In genomic region chr2:144583741-144584453, GRCh38 we compare ENCODE assay signal across 11 cellular contexts.
A peak's percentile ranks its signal among the peaks of the same experiment; 100 is the strongest.
DNase-seq lines count a peak whose midpoint lies in the region; ATAC-seq and TF ChIP-seq lines count a peak whose summit lies in the region.
"Had no signal": no experiment of that assay in that cellular context is flagged by ENCODE, and none has a peak within 500 bp of the region (broad histone marks: within the 10 kb centered on the region; RNA-seq: fewer than 3 reads in every experiment).

No MANE protein-coding gene starts in this region.

- TF ChIP-seq CTCF in RWPE2 (IDR thresholded peaks at IDR 0.05; ENCODE audit: poor library complexity, severe bottlenecking) (no peak), fibroblast of mammary gland (conservative IDR thresholded peaks at IDR 0.05; ENCODE audit: control insufficient read depth, insufficient read depth, low read depth, low read length) (no peak), ovary (IDR thresholded peaks at IDR 0.05) (no peak)

- no peak overlapping the region for H3K4me3 Mint-ChIP-seq in stimulated activated naive B cell treated with anti-CD40 and anti-IgM and Interleukin-4, amounts not matched to agents 10 μg/mL and 1 μg/mL and 100 μg/mL, for 72 hours
- H3K4me3 Mint-ChIP-seq: activated naive CD4-positive, alpha-beta T cell treated with anti-CD3 and anti-CD28 coated beads, Interleukin-2, amount 50 U/mL, for 24 hours had no signal

- no peaks in the 10 kb centered on the region for H3K36me3 ChIP-seq in RWPE2 (ENCODE audit: low read depth)
- H3K36me3 ChIP-seq in ovary = no peaks in the 10 kb centered on the region
- H3K36me3 ChIP-seq: suprapubic skin had no signal

- no peaks in the 10 kb centered on the region for H3K9me3 ChIP-seq in RWPE2 (ENCODE audit: severe bottlenecking)
- H3K9me3 ChIP-seq in ovary = no peaks in the 10 kb centered on the region
- H3K9me3 ChIP-seq: suprapubic skin had no signal

- 93 to 96% (median 95%) methylated on average over 4 of the region's 4 CpGs for WGBS in ovary, 3 donors

- DNase-seq in activated naive CD4-positive, alpha-beta T cell treated with anti-CD3 and anti-CD28 coated beads, Interleukin-2, amount 50 U/mL, for 72 hours (ENCODE audit: low spot score in 2 of 2) = peak in 1 of 2 donors; percentile 12
- no peak for DNase-seq in activated naive CD4-positive, alpha-beta T cell treated with anti-CD3 and anti-CD28 coated beads, Interleukin-2, amount 50 U/mL, for 16 hours
- DNase-seq in RWPE2 (ENCODE audit: low spot score) (no peak), fibroblast of mammary gland (ENCODE audit: low read depth) (peak; percentile 90), HuH-7 (ENCODE audit: low spot score) (no peak), anterior cingulate cortex (lab: John Stamatoyannopoulos, UW) (no peak), ovary (no peak)
- DNase-seq in stimulated activated naive B cell treated with anti-CD40 and anti-IgM and Interleukin-4, amounts not matched to agents 10 μg/mL and 1 μg/mL and 100 μg/mL, for 72 hours = no peak
- DNase-seq: NCI-H1048 had no signal

- H3K27ac ChIP-seq in RWPE2 (ENCODE audit: poor library complexity, severe bottlenecking) (no peak overlapping the region), ovary (no peak overlapping the region)
- H3K27ac ChIP-seq: suprapubic skin had no signal

- peak; percentile 87 to 91 for ATAC-seq in activated naive CD4-positive, alpha-beta T cell treated with anti-CD3 and anti-CD28 coated beads, Interleukin-2, amount 50 U/mL, for 72 hours
- ATAC-seq in RWPE2 (ENCODE audit: low read depth) = peak; percentile 91
- peak; percentile 38 to 62 for ATAC-seq in stimulated activated naive B cell treated with anti-CD40 and anti-IgM and Interleukin-4, amounts not matched to agents 10 μg/mL and 1 μg/mL and 100 μg/mL, for 72 hours (replicated peaks)

- H3K27me3 ChIP-seq in RWPE2 (ENCODE audit: insufficient read depth, poor library complexity, severe bottlenecking) (no peaks in the 10 kb centered on the region), ovary (no peaks in the 10 kb centered on the region)
- H3K27me3 ChIP-seq: suprapubic skin had no signal

- H3K4me1 Mint-ChIP-seq in stimulated activated naive B cell treated with anti-CD40 and anti-IgM and Interleukin-4, amounts not matched to agents 10 μg/mL and 1 μg/mL and 100 μg/mL, for 72 hours = peaks cover 24 to 37% of the 10 kb centered on the region in 2 donors

- H3K36me3 Mint-ChIP-seq in activated naive CD4-positive, alpha-beta T cell treated with anti-CD3 and anti-CD28 coated beads, Interleukin-2, amount 50 U/mL, for 72 hours = peaks cover 0 to 4% of the 10 kb centered on the region in 2 donors
- peaks cover 0 to 4% of the 10 kb centered on the region in 2 donors for H3K36me3 Mint-ChIP-seq in stimulated activated naive B cell treated with anti-CD40 and anti-IgM and Interleukin-4, amounts not matched to agents 10 μg/mL and 1 μg/mL and 100 μg/mL, for 72 hours
- H3K36me3 Mint-ChIP-seq: activated naive CD4-positive, alpha-beta T cell treated with anti-CD3 and anti-CD28 coated beads, Interleukin-2, amount 50 U/mL, for 24 hours had no signal

- no peak for TF ChIP-seq EP300 in ovary (IDR thresholded peaks at IDR 0.05)

- intact Hi-C loops in ovary (cut with DNase I) = no loop called here

- H3K27me3 Mint-ChIP-seq in stimulated activated naive B cell treated with anti-CD40 and anti-IgM and Interleukin-4, amounts not matched to agents 10 μg/mL and 1 μg/mL and 100 μg/mL, for 72 hours = peaks cover 4 to 16% of the 10 kb centered on the region in 2 donors

- H3K4me3 ChIP-seq in RWPE2 (ENCODE audit: severe bottlenecking) (no peak overlapping the region), fibroblast of mammary gland (ENCODE audit: control insufficient read depth, low read depth, low read length) (no peak overlapping the region), ovary (no peak overlapping the region)
- H3K4me3 ChIP-seq: suprapubic skin had no signal

- no peak for TF ChIP-seq POLR2A in ovary (IDR thresholded peaks at IDR 0.05)

- H3K9me3 Mint-ChIP-seq in activated naive CD4-positive, alpha-beta T cell treated with anti-CD3 and anti-CD28 coated beads, Interleukin-2, amount 50 U/mL, for 72 hours = peaks cover 0 to 7% of the 10 kb centered on the region in 2 donors
- no peaks in the 10 kb centered on the region for H3K9me3 Mint-ChIP-seq in stimulated activated naive B cell treated with anti-CD40 and anti-IgM and Interleukin-4, amounts not matched to agents 10 μg/mL and 1 μg/mL and 100 μg/mL, for 72 hours
- H3K9me3 Mint-ChIP-seq: activated naive CD4-positive, alpha-beta T cell treated with anti-CD3 and anti-CD28 coated beads, Interleukin-2, amount 50 U/mL, for 24 hours had no signal

- no peak overlapping the region for H3K27ac Mint-ChIP-seq in activated naive CD4-positive, alpha-beta T cell treated with anti-CD3 and anti-CD28 coated beads, Interleukin-2, amount 50 U/mL, for 72 hours
- H3K27ac Mint-ChIP-seq in stimulated activated naive B cell treated with anti-CD40 and anti-IgM and Interleukin-4, amounts not matched to agents 10 μg/mL and 1 μg/mL and 100 μg/mL, for 72 hours = no peak overlapping the region
- H3K27ac Mint-ChIP-seq: activated naive CD4-positive, alpha-beta T cell treated with anti-CD3 and anti-CD28 coated beads, Interleukin-2, amount 50 U/mL, for 24 hours had no signal

- H3K4me1 ChIP-seq in RWPE2 (ENCODE audit: insufficient read depth, poor library complexity, severe bottlenecking) (peaks cover 8% of the 10 kb centered on the region), ovary (ENCODE audit: insufficient read depth) (no peaks in the 10 kb centered on the region)
- H3K4me1 ChIP-seq: suprapubic skin had no signal
